Comparison of ENCODE assay signal across 18 cellular contexts in the genomic region with DNA sequence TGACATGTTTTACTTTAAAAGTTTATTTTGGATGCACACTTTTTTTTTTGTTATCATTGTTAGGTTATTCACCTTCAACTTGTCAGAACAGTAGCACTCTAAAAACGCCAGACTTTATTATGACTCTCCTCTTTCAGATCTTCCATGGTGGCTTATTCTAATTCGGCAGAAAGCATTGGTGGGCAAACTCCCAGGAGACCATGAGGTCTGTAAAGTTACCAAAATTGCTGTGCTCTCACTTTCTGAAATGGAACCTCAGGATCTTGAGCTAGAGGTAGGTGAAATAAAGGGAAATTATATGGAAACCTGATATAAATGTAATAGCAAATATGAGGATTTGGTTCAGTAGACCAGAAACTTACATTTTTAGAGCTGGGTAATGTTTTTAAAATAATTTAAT. TPM values are rescaled to one million over a fixed set of nuclear protein-coding genes. Genes with fewer than 3 reads are reported as not detected.
DNase-seq lines count a peak whose midpoint lies in the region; ATAC-seq and TF ChIP-seq lines count a peak whose summit lies in the region.
"Had no signal": no experiment of that assay in that cellular context is flagged by ENCODE, and none has a peak within 500 bp of the region (broad histone marks: within the 10 kb centered on the region; RNA-seq: fewer than 3 reads in every experiment).

No MANE protein-coding gene starts in this region.

- in situ Hi-C loops in transverse colon (cut with MboI; ENCODE audit: low pct_ligation_motif_present in 1 of 4, low pct_unique_long_range_greater_than_20kb in 1 of 4, low sequenced_read_pairs in 3 of 4) = no loop called here

- H3K4me1 Mint-ChIP-seq in activated B cell treated with CpG ODN at 0.5 μM for 24 hours (peaks cover 60% of the 10 kb centered on the region), nephron progenitor cell (peaks cover 21% of the 10 kb centered on the region)
- peaks cover 28 to 60% of the 10 kb centered on the region in 2 donors for H3K4me1 Mint-ChIP-seq in stimulated activated naive B cell treated with anti-CD40 and anti-IgM and Interleukin-4, amounts not matched to agents 10 μg/mL and 1 μg/mL and 100 μg/mL, for 72 hours

- 79% methylated on average over 2 of the region's 2 CpGs for WGBS in suprapubic skin
- 75 to 79% methylated on average over 2 of the region's 2 CpGs for WGBS in transverse colon (ENCODE audit: low coverage in 1 of 2), 2 donors

- intact Hi-C loops in activated B cell treated with CpG ODN at 0.5 μM for 24 hours (cut with micrococcal nuclease) (no loop called here), transverse colon (cut with DNase I; ENCODE audit: low total_unique reads) (no loop called here)

- H3K27ac ChIP-seq in BLaER1 (no peak overlapping the region), KMS-11 (no peak overlapping the region), suprapubic skin (no peak overlapping the region), transverse colon (no peak overlapping the region)
- H3K27ac ChIP-seq: C4-2B had no signal

- DNase-seq in activated B cell treated with CpG ODN at 0.5 μM for 24 hours = no peak
- DNase-seq in stimulated activated naive B cell treated with anti-CD40 and anti-IgM and Interleukin-4, amounts not matched to agents 10 μg/mL and 1 μg/mL and 100 μg/mL, for 72 hours = no peak
- no peak for DNase-seq in suprapubic skin (ENCODE audit: low spot score in 2 of 2)
- DNase-seq in transverse colon = no peak
- DNase-seq in nephron progenitor cell = no peak
- no peak for DNase-seq in NCI-H1105 treated with DMSO at 0.1 percent for 48 hours (lab: John Stamatoyannopoulos, UW)
- DNase-seq: 8988T; AML-193; Caco-2; Calu3; CD4-positive, alpha-beta T cell; CD8-positive, alpha-beta T cell; DMS79 treated with DMSO at 0.1 percent for 48 hours; GF-D8 had no signal

- H3K27me3 Mint-ChIP-seq in activated B cell treated with CpG ODN at 0.5 μM for 24 hours = no peaks in the 10 kb centered on the region
- no peaks in the 10 kb centered on the region for H3K27me3 Mint-ChIP-seq in stimulated activated naive B cell treated with anti-CD40 and anti-IgM and Interleukin-4, amounts not matched to agents 10 μg/mL and 1 μg/mL and 100 μg/mL, for 72 hours
- no peaks in the 10 kb centered on the region for H3K27me3 Mint-ChIP-seq in nephron progenitor cell (ENCODE audit: low read depth, poor library complexity)
- H3K27me3 Mint-ChIP-seq: B cell; CD4-positive, alpha-beta T cell had no signal

- H2AFZ ChIP-seq in KMS-11 (ENCODE audit: low read depth) = no peak overlapping the region

- POLR2A ChIA-PET in activated B cell treated with CpG ODN at 0.5 μM for 24 hours (lab: Charles Lee) = no interaction called here

- peak overlapping the region; percentile 75 for H3K4me2 ChIP-seq in BLaER1
- peak overlapping the region; percentile 12; the same call in 1 of the 2 replicates for H3K4me2 ChIP-seq in KMS-11

- H3K9me3 Mint-ChIP-seq in activated B cell treated with CpG ODN at 0.5 μM for 24 hours (no peaks in the 10 kb centered on the region), nephron progenitor cell (no peaks in the 10 kb centered on the region)
- no peaks in the 10 kb centered on the region for H3K9me3 Mint-ChIP-seq in stimulated activated naive B cell treated with anti-CD40 and anti-IgM and Interleukin-4, amounts not matched to agents 10 μg/mL and 1 μg/mL and 100 μg/mL, for 72 hours
- H3K9me3 Mint-ChIP-seq: CD4-positive, alpha-beta T cell; CD8-positive, alpha-beta T cell had no signal

- no peaks in the 10 kb centered on the region for H3K79me2 ChIP-seq in KMS-11 (ENCODE audit: insufficient read depth, low read depth)

- H3K27ac Mint-ChIP-seq in activated B cell treated with CpG ODN at 0.5 μM for 24 hours (peak overlapping the region; percentile 33), nephron progenitor cell (no peak overlapping the region)
- peak overlapping the region; percentile 9 for H3K27ac Mint-ChIP-seq in stimulated activated naive B cell treated with anti-CD40 and anti-IgM and Interleukin-4, amounts not matched to agents 10 μg/mL and 1 μg/mL and 100 μg/mL, for 72 hours
- H3K27ac Mint-ChIP-seq: B cell; CD4-positive, alpha-beta T cell; CD8-positive, alpha-beta T cell had no signal

- H3K4me3 ChIP-seq in BLaER1 = no peak overlapping the region
- H3K4me3 ChIP-seq in KMS-11 (IDR thresholded peaks at IDR 0.05; ENCODE audit: insufficient read depth, low read depth, low read length) = no peak overlapping the region
- H3K4me3 ChIP-seq in suprapubic skin = no peak overlapping the region
- no peak overlapping the region for H3K4me3 ChIP-seq in transverse colon

- ATAC-seq in activated B cell treated with CpG ODN at 0.5 μM for 24 hours (ENCODE audit: low read depth) = no peak
- no peak for ATAC-seq in stimulated activated naive B cell treated with anti-CD40 and anti-IgM and Interleukin-4, amounts not matched to agents 10 μg/mL and 1 μg/mL and 100 μg/mL, for 72 hours (replicated peaks)
- ATAC-seq: CD8-positive, alpha-beta T cell had no signal

- TF ChIP-seq CTCF in KMS-11 (conservative IDR thresholded peaks at IDR 0.05; ENCODE audit: low read depth, low read length) (no peak), activated B cell treated with CpG ODN at 0.5 μM for 24 hours (IDR thresholded peaks at IDR 0.05) (no peak), suprapubic skin (IDR thresholded peaks at IDR 0.05) (no peak), transverse colon (IDR thresholded peaks at IDR 0.05) (no peak), nephron progenitor cell (IDR thresholded peaks at IDR 0.05) (no peak)

- H3K9ac ChIP-seq in BLaER1 (no peak overlapping the region), KMS-11 (no peak overlapping the region)

- H3K36me3 Mint-ChIP-seq in activated B cell treated with CpG ODN at 0.5 μM for 24 hours (ENCODE audit: low read depth) (peaks cover 24% of the 10 kb centered on the region), nephron progenitor cell (ENCODE audit: low read depth) (peaks cover 11% of the 10 kb centered on the region)
- H3K36me3 Mint-ChIP-seq in stimulated activated naive B cell treated with anti-CD40 and anti-IgM and Interleukin-4, amounts not matched to agents 10 μg/mL and 1 μg/mL and 100 μg/mL, for 72 hours = peaks cover 33 to 52% of the 10 kb centered on the region in 2 donors

- no peaks in the 10 kb centered on the region for H4K20me1 ChIP-seq in BLaER1
- H4K20me1 ChIP-seq in KMS-11 (ENCODE audit: insufficient read depth) = no peaks in the 10 kb centered on the region

- H3K9me3 ChIP-seq in BLaER1 (peaks cover 23% of the 10 kb centered on the region), suprapubic skin (no peaks in the 10 kb centered on the region), transverse colon (no peaks in the 10 kb centered on the region)
- H3K9me3 ChIP-seq: Caco-2 had no signal

- TF ChIP-seq POLR2A in suprapubic skin (IDR thresholded peaks at IDR 0.05) = no peak
- no peak for TF ChIP-seq POLR2A in transverse colon (IDR thresholded peaks at IDR 0.05)

- CTCF ChIA-PET in activated B cell treated with CpG ODN at 0.5 μM for 24 hours (lab: Charles Lee) = no interaction called here

- peaks cover 17% of the 10 kb centered on the region for H3K36me3 ChIP-seq in BLaER1
- no peaks in the 10 kb centered on the region for H3K36me3 ChIP-seq in KMS-11 (ENCODE audit: insufficient read depth)
- no peaks in the 10 kb centered on the region for H3K36me3 ChIP-seq in suprapubic skin
- H3K36me3 ChIP-seq in transverse colon = no peaks in the 10 kb centered on the region

- no peak for TF ChIP-seq EP300 in suprapubic skin (IDR thresholded peaks at IDR 0.05)
- no peak for TF ChIP-seq EP300 in transverse colon (IDR thresholded peaks at IDR 0.05; ENCODE audit: low read depth)

- H3K4me3 Mint-ChIP-seq in activated B cell treated with CpG ODN at 0.5 μM for 24 hours = no peak overlapping the region
- H3K4me3 Mint-ChIP-seq in stimulated activated naive B cell treated with anti-CD40 and anti-IgM and Interleukin-4, amounts not matched to agents 10 μg/mL and 1 μg/mL and 100 μg/mL, for 72 hours = no peak overlapping the region
- no peak overlapping the region for H3K4me3 Mint-ChIP-seq in nephron progenitor cell
- H3K4me3 Mint-ChIP-seq: B cell; CD4-positive, alpha-beta T cell; CD8-positive, alpha-beta T cell had no signal

- H3K27me3 ChIP-seq in BLaER1 (no peaks in the 10 kb centered on the region), KMS-11 (ENCODE audit: insufficient read depth, low read depth) (no peaks in the 10 kb centered on the region), suprapubic skin (no peaks in the 10 kb centered on the region), transverse colon (no peaks in the 10 kb centered on the region)

- H3K4me1 ChIP-seq in BLaER1 (peaks cover 55% of the 10 kb centered on the region), KMS-11 (ENCODE audit: low read depth, poor library complexity, severe bottlenecking) (peaks cover 56% of the 10 kb centered on the region), suprapubic skin (no peaks in the 10 kb centered on the region), transverse colon (peaks cover 0 to 6% (median 0%) of the 10 kb centered on the region in 4 donors)

RNA-seq across cellular contexts. Expression of a gene that starts 55.6 kb away (rescaled TPM):
- 45.9 and 53.5 TPM in 2 replicates for total RNA-seq in activated B cell treated with CpG ODN at 0.5 μM for 24 hours
- total RNA-seq in suprapubic skin = 10 to 100 TPM; 16.1 to 38.6 (median 19.3) TPM
- total RNA-seq in transverse colon = 10 to 100 TPM; 11.6 to 24.6 (median 16.6) TPM
